1 cellular context compared by ENCODE assay signal in the genomic region with DNA sequence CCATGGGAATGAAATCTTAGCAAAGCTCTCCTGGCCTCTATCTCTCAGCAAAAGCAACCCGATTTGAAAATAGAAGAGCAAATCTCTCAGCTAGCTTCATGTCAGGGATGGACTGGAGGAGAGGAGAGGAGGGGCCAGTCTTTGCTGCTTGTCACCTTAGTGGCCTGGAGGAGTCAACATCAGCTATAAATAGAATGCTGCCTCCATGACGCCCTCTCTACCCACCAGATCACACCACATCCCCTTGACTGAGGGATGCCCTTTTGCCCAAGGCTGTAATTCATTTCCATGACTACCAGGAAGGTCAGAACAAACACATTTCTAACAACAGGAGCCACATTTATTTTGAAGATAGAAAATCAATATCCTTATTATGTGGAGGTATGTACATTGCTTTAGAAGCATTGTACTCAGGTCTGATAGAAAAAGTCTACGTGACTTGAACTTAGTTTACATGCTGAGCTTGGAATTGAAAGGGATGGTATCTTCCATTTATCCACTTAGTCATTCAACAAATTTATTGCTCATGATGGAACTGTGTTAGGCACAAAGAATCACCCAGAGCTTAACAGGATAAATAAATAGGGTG.
TF ChIP-seq lines count a peak whose summit lies in the region.

No MANE protein-coding gene starts in this region.

TF ChIP-seq in SK-N-SH, 30 proteins besides CTCF, POLR2A, EP300 and RAD21 (continued from another document):
- TF ChIP-seq EZH2phosphoT487 (IDR thresholded peaks at IDR 0.05; ENCODE audit: borderline replicate concordance, low read depth) (no peak), RXRA (IDR thresholded peaks at IDR 0.05; ENCODE audit: borderline replicate concordance, low read depth) (no peak), SIN3A (IDR thresholded peaks at IDR 0.05; ENCODE audit: borderline replicate concordance, low read depth, low read length) (no peak), SMC3 (IDR thresholded peaks at IDR 0.05; ENCODE audit: low read depth, low read length) (no peak), NFIC (IDR thresholded peaks at IDR 0.05; ENCODE audit: borderline replicate concordance) (no peak), RCOR1 (IDR thresholded peaks at IDR 0.05; ENCODE audit: low read length) (no peak), FOXM1 (IDR thresholded peaks at IDR 0.05; ENCODE audit: low read depth) (no peak), TEAD4 (IDR thresholded peaks at IDR 0.05; ENCODE audit: borderline replicate concordance, insufficient read depth) (no peak), YY1 (IDR thresholded peaks at IDR 0.05; ENCODE audit: low read depth) (no peak)
- TF ChIP-seq, protein P1, sequence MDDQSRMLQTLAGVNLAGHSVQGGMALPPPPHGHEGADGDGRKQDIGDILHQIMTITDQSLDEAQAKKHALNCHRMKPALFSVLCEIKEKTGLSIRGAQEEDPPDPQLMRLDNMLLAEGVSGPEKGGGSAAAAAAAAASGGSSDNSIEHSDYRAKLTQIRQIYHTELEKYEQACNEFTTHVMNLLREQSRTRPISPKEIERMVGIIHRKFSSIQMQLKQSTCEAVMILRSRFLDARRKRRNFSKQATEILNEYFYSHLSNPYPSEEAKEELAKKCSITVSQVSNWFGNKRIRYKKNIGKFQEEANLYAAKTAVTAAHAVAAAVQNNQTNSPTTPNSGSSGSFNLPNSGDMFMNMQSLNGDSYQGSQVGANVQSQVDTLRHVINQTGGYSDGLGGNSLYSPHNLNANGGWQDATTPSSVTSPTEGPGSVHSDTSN (IDR thresholded peaks at IDR 0.05): no peak
- TF ChIP-seq, protein P2, sequence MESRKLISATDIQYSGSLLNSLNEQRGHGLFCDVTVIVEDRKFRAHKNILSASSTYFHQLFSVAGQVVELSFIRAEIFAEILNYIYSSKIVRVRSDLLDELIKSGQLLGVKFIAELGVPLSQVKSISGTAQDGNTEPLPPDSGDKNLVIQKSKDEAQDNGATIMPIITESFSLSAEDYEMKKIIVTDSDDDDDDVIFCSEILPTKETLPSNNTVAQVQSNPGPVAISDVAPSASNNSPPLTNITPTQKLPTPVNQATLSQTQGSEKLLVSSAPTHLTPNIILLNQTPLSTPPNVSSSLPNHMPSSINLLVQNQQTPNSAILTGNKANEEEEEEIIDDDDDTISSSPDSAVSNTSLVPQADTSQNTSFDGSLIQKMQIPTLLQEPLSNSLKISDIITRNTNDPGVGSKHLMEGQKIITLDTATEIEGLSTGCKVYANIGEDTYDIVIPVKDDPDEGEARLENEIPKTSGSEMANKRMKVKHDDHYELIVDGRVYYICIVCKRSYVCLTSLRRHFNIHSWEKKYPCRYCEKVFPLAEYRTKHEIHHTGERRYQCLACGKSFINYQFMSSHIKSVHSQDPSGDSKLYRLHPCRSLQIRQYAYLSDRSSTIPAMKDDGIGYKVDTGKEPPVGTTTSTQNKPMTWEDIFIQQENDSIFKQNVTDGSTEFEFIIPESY (IDR thresholded peaks at IDR 0.05; ENCODE audit: borderline replicate concordance, low read depth): no peak
